ENCODE assay signal across 16 cellular contexts in genomic region chr4:87633239-87633638, GRCh38. TPM values are rescaled to one million over a fixed set of nuclear protein-coding genes. Genes with fewer than 3 reads are reported as not detected.
DNase-seq lines count a peak whose midpoint lies in the region; ATAC-seq and TF ChIP-seq lines count a peak whose summit lies in the region.
"Had no signal": no experiment of that assay in that cellular context is flagged by ENCODE, and none has a peak within 500 bp of the region (broad histone marks: within the 10 kb centered on the region; RNA-seq: fewer than 3 reads in every experiment).

No MANE protein-coding gene starts in this region.

- no peak for TF ChIP-seq CTCF in LNCaP clone FGC (IDR thresholded peaks at IDR 0.05; ENCODE audit: control insufficient read depth, extremely low read depth, insufficient read depth)
- TF ChIP-seq CTCF in fibroblast of villous mesenchyme (IDR thresholded peaks at IDR 0.05; ENCODE audit: insufficient read depth, low read depth, low read length) = no peak
- no peak for TF ChIP-seq CTCF in GM13977 (IDR thresholded peaks at IDR 0.05; ENCODE audit: extremely low read depth, insufficient read depth, missing control alignments)

- H3K4me3 ChIP-seq in LNCaP clone FGC (ENCODE audit: low read depth, low read length) = no peak overlapping the region
- no peak overlapping the region for H3K4me3 ChIP-seq in fibroblast of villous mesenchyme (ENCODE audit: low read depth, low read length)
- H3K4me3 ChIP-seq: upper lobe of right lung had no signal

- ATAC-seq in HG03045 (IDR thresholded peaks at IDR 0.05; ENCODE audit: unreplicated experiment) = no peak
- ATAC-seq: activated naive CD4-positive, alpha-beta T cell treated with anti-CD3 and anti-CD28 coated beads, Interleukin-2, amount 50 U/mL, for 72 hours; upper lobe of right lung had no signal

- in situ Hi-C loops in GM13977 (cut with MboI; ENCODE audit: low pct_unique_long_range_greater_than_20kb, low sequenced_read_pairs, unreplicated experiment) = no loop called here

- peak; percentile 30 for DNase-seq in EH (ENCODE audit: low read depth)
- DNase-seq in LNCaP clone FGC (ENCODE audit: low read depth) = peak; percentile 50
- DNase-seq in SK-N-DZ (ENCODE audit: low spot score) = peak; percentile 2
- DNase-seq in fibroblast of villous mesenchyme (ENCODE audit: low read depth) = peak; percentile 25
- DNase-seq in kidney glomerular epithelial cell (lab: John Stamatoyannopoulos, UW) = no peak
- DNase-seq in cardiac septum (ENCODE audit: low spot score) = no peak
- no peak for DNase-seq in GM13977 (ENCODE audit: low spot score)
- DNase-seq: activated CD4-positive, alpha-beta T cell treated with anti-CD3 and anti-CD28 coated beads, Interleukin-2, amount 50 U/mL, for 4 hours; Calu3; NCI-H1436 treated with DMSO at 0.1 percent for 48 hours; upper lobe of right lung had no signal

- intact Hi-C loops in cardiac septum (cut with DNase I) = no loop called here

RNA-seq across cellular contexts. Expression of gene DMP1, which starts 16.8 kb away (rescaled TPM):
- not detected in 2 replicates for polyA plus RNA-seq in SK-N-DZ (2014; cell fraction: cytosol; rRNA removed)
- not detected in 2 replicates for polyA plus RNA-seq in SK-N-DZ (2014; cell fraction: nucleus; rRNA removed)
- total RNA-seq in fibroblast of villous mesenchyme = not detected in 2 replicates
- total RNA-seq in cardiac septum = not detected
- total RNA-seq: activated naive CD4-positive, alpha-beta T cell treated with anti-CD3 and anti-CD28 coated beads, Interleukin-2, amount 50 U/mL, for 72 hours; Calu3; osteocyte; SK-MEL-5; upper lobe of right lung had no signal
- polyA plus RNA-seq: keratinocyte had no signal

RNA-seq across cellular contexts. Expression of gene DSPP, which starts 24.9 kb away (rescaled TPM):
- polyA plus RNA-seq in SK-N-DZ (2014; cell fraction: cytosol; rRNA removed) = not detected in 2 replicates
- not detected in 2 replicates for polyA plus RNA-seq in SK-N-DZ (2014; cell fraction: nucleus; rRNA removed)
- total RNA-seq in fibroblast of villous mesenchyme = not detected in 2 replicates
- total RNA-seq in cardiac septum = not detected
- total RNA-seq: activated naive CD4-positive, alpha-beta T cell treated with anti-CD3 and anti-CD28 coated beads, Interleukin-2, amount 50 U/mL, for 72 hours; Calu3; osteocyte; SK-MEL-5; upper lobe of right lung had no signal
- polyA plus RNA-seq: keratinocyte had no signal

Comparison
In these comparisons a context has a peak if more than half of its experiments do, and no peak if none do; other contexts are left out.
1. DNase-seq: peak in EH (single experiment), LNCaP clone FGC (single experiment), SK-N-DZ (single experiment) and fibroblast of villous mesenchyme (single experiment); none in kidney glomerular epithelial cell (single experiment), cardiac septum (single experiment) and GM13977 (single experiment).